Comparison of ENCODE assay signal across 15 cellular contexts in genomic region chr10:19889279-19889678, GRCh38.
"Had no signal": no experiment of that assay in that cellular context is flagged by ENCODE, and none has a peak within 500 bp of the region (broad histone marks: within the 10 kb centered on the region; RNA-seq: fewer than 3 reads in every experiment).

No MANE protein-coding gene starts in this region.

- H2AFZ ChIP-seq: neural progenitor cell had no signal

- H3K4me1 ChIP-seq: uterus had no signal

- DNase-seq: activated CD4-positive, alpha-beta T cell treated with anti-CD3 and anti-CD28 coated beads, Interleukin-2, amount 10 ng/mL, durations not matched to agents 7 days and 5 days; activated CD4-positive, CD25-positive, alpha-beta regulatory T cell; activated naive CD4-positive, alpha-beta T cell treated with anti-CD3 and anti-CD28 coated beads for 36 hours; activated T-cell treated with anti-CD3 and anti-CD28 coated beads for 4 hours; effector memory CD8-positive, alpha-beta T cell; left colon; ovary; T-helper 17 cell; thyroid gland; uterus had no signal

- H3K27ac Mint-ChIP-seq: activated CD4-positive, alpha-beta T cell treated with anti-CD3 and anti-CD28 coated beads, Interleukin-2, amount 10 ng/mL, durations not matched to agents 7 days and 5 days; activated naive CD4-positive, alpha-beta T cell treated with anti-CD3 and anti-CD28 coated beads for 36 hours; activated T-helper 17 cell treated with anti-CD3 and anti-CD28 coated beads, Interleukin-2, amount 50 U/mL, for 72 hours; effector memory CD8-positive, alpha-beta T cell; memory B cell; neural progenitor cell; stimulated activated effector memory CD8-positive, alpha-beta T cell treated with anti-CD3 and anti-CD28 coated beads, Interleukin-12 subunit alpha, Interleukin-12 subunit beta, amount 100 ng/mL, for 72 hours; T-helper 17 cell had no signal

- H3K9me3 ChIP-seq: ovary, thyroid gland, uterus had no signal

- H3K27me3 ChIP-seq: neural progenitor cell, ovary, thyroid gland, uterus had no signal

- H3K36me3 Mint-ChIP-seq: brain; memory B cell; stimulated activated effector memory CD8-positive, alpha-beta T cell treated with anti-CD3 and anti-CD28 coated beads, Interleukin-12 subunit alpha, Interleukin-12 subunit beta, amount 100 ng/mL, for 72 hours had no signal

- H3K4me3 ChIP-seq: neural progenitor cell, ovary, thyroid gland, uterus had no signal

- H3K4me1 Mint-ChIP-seq: activated CD4-positive, alpha-beta T cell treated with anti-CD3 and anti-CD28 coated beads, Interleukin-2, amount 10 ng/mL, durations not matched to agents 7 days and 5 days; activated T-helper 17 cell treated with anti-CD3 and anti-CD28 coated beads, Interleukin-2, amount 50 U/mL, for 72 hours; memory B cell; stimulated activated effector memory CD8-positive, alpha-beta T cell treated with anti-CD3 and anti-CD28 coated beads, Interleukin-12 subunit alpha, Interleukin-12 subunit beta, amount 100 ng/mL, for 72 hours; T-helper 17 cell had no signal

- H3K36me3 ChIP-seq: neural progenitor cell, ovary, thyroid gland, uterus had no signal

- H3K4me3 Mint-ChIP-seq: activated CD4-positive, alpha-beta T cell treated with anti-CD3 and anti-CD28 coated beads, Interleukin-2, amount 10 ng/mL, durations not matched to agents 7 days and 5 days; activated naive CD4-positive, alpha-beta T cell treated with anti-CD3 and anti-CD28 coated beads for 36 hours; activated T-helper 17 cell treated with anti-CD3 and anti-CD28 coated beads, Interleukin-2, amount 50 U/mL, for 72 hours; brain; effector memory CD8-positive, alpha-beta T cell; memory B cell; neural progenitor cell; stimulated activated effector memory CD8-positive, alpha-beta T cell treated with anti-CD3 and anti-CD28 coated beads, Interleukin-12 subunit alpha, Interleukin-12 subunit beta, amount 100 ng/mL, for 72 hours; T-helper 17 cell had no signal

- H3K4me2 ChIP-seq: neural progenitor cell had no signal

- H3K27ac ChIP-seq: neural progenitor cell, ovary, thyroid gland, uterus had no signal

- H3K27me3 Mint-ChIP-seq: activated CD4-positive, alpha-beta T cell treated with anti-CD3 and anti-CD28 coated beads, Interleukin-2, amount 10 ng/mL, durations not matched to agents 7 days and 5 days; activated T-helper 17 cell treated with anti-CD3 and anti-CD28 coated beads, Interleukin-2, amount 50 U/mL, for 72 hours; brain; effector memory CD8-positive, alpha-beta T cell; memory B cell; T-helper 17 cell had no signal

- H3K9ac ChIP-seq: neural progenitor cell had no signal

- ATAC-seq: activated T-helper 17 cell treated with anti-CD3 and anti-CD28 coated beads, Interleukin-2, amount 50 U/mL, for 72 hours; effector memory CD8-positive, alpha-beta T cell; left colon; stimulated activated effector memory CD8-positive, alpha-beta T cell treated with anti-CD3 and anti-CD28 coated beads, Interleukin-12 subunit alpha, Interleukin-12 subunit beta, amount 100 ng/mL, for 72 hours; T-helper 17 cell had no signal
